Comparison of ENCODE assay signal across 10 cellular contexts in the genomic region with DNA sequence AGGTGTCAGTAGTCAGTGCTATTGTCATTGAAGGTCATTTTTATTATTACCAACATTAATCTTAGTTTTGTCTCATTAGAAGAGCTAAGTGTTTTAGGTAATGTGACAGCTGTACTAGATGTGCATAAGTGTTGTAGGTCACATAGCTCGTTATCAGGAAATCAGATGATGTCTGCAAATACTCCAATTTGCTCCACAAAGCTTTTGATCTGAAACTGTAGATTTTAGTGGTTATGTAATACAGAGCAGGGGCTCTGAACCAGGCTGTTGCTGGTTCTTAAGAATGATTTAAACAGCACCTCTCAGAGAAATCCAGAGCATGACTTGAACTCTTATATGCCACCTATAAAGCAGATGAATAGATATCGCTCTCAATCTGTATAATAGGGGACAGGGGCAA. TPM values are rescaled to one million over a fixed set of nuclear protein-coding genes. Genes with fewer than 3 reads are reported as not detected.
"Had no signal": no experiment of that assay in that cellular context is flagged by ENCODE, and none has a peak within 500 bp of the region (broad histone marks: within the 10 kb centered on the region; RNA-seq: fewer than 3 reads in every experiment).

No MANE protein-coding gene starts in this region.

- H3K4me1 ChIP-seq: HAP-1 had no signal

- H3K36me3 ChIP-seq: HAP-1 had no signal

- H3K4me3 ChIP-seq: GM23248, HAP-1, K562 had no signal

- DNase-seq: GM23248, GOT3, H7, IMR-90 had no signal

- H3K27ac ChIP-seq: GM23248 had no signal

- ATAC-seq: HCT116, K562 had no signal

- FAIRE-seq: HTR-8/SVneo, K562 had no signal

- H3K9me3 ChIP-seq: HAP-1 had no signal

RNA-seq across cellular contexts. Expression of gene IL17F, which starts 2.5 kb away (rescaled TPM):
- total RNA-seq: GM23248, H4, H7, HT-29, IMR-90, K562 had no signal

RNA-seq across cellular contexts. Expression of gene IL17A, which starts 55.6 kb away (rescaled TPM):
- total RNA-seq: GM23248, H4, HT-29, IMR-90, K562 had no signal
